Comparison of ENCODE assay signal across 1 cellular context in genomic region chr1:77759090-77760028, GRCh38.
TF ChIP-seq lines count a peak whose summit lies in the region.

Gene USP33, minus strand, starts transcription at chr1:77759852. Its CDS starts 18,155 bp downstream, at chr1:77741697.

TF ChIP-seq in K562, 482 proteins besides CTCF, POLR2A, EP300 and RAD21 (continued from another document and continues in another):
- TF ChIP-seq AFF4 (CRISPR knock-in tag; IDR thresholded peaks at IDR 0.05) (no peak), NFE2L1 (tag; IDR thresholded peaks at IDR 0.05; ENCODE audit: borderline replicate concordance, low read depth) (no peak), ARID2 (IDR thresholded peaks at IDR 0.05) (no peak), MAZ (CRISPR knock-in tag; conservative IDR thresholded peaks at IDR 0.05 in 1 of 2, IDR thresholded peaks at IDR 0.05 in 1 of 2) (peak; percentile 48 to 85; a peak in 3 of 4 replicates), MXI1 (IDR thresholded peaks at IDR 0.05; ENCODE audit: low read depth, low read length) (no peak; the same call in 1 of the 2 replicates), EHMT2 (IDR thresholded peaks at IDR 0.05) (no peak), ZNF324 (CRISPR knock-in tag; IDR thresholded peaks at IDR 0.05) (no peak), KLF13 (tag; IDR thresholded peaks at IDR 0.05; ENCODE audit: borderline replicate concordance, low read depth) (peak; percentile 26; the same call in 1 of the 2 replicates), SNIP1 (IDR thresholded peaks at IDR 0.05; ENCODE audit: low read depth) (no peak), ZBTB40 (IDR thresholded peaks at IDR 0.05) (peak; percentile 93), ZBTB40 (CRISPR knock-in tag; IDR thresholded peaks at IDR 0.05) (no peak), THRAP3 (IDR thresholded peaks at IDR 0.05; ENCODE audit: borderline replicate concordance) (no peak), MEF2D (tag; conservative IDR thresholded peaks at IDR 0.05; ENCODE audit: low read depth) (no peak), ATF2 (CRISPR knock-in tag; IDR thresholded peaks at IDR 0.05) (no peak), GTF2A2 (tag; IDR thresholded peaks at IDR 0.05) (no peak), NFATC3 (IDR thresholded peaks at IDR 0.05) (no peak), POLR2H (tag; IDR thresholded peaks at IDR 0.05; ENCODE audit: low read depth) (no peak), NFIC (IDR thresholded peaks at IDR 0.05) (peak; percentile 44; the same call in 1 of the 2 replicates), RBM34 (IDR thresholded peaks at IDR 0.05; ENCODE audit: borderline replicate concordance, insufficient read depth, low read length) (peak; percentile 97), ZNF551 (CRISPR knock-in tag; IDR thresholded peaks at IDR 0.05) (no peak), PRPF4 (IDR thresholded peaks at IDR 0.05; ENCODE audit: insufficient read depth, low read depth, low read length, poor library complexity, severe bottlenecking) (peak; percentile 24), RFX7 (CRISPR knock-in tag; IDR thresholded peaks at IDR 0.05) (no peak), CEBPG (CRISPR knock-in tag; IDR thresholded peaks at IDR 0.05) (no peak), CEBPG (tag; conservative IDR thresholded peaks at IDR 0.05 in 1 of 2, IDR thresholded peaks at IDR 0.05 in 1 of 2) (no peak), SREBF2 (CRISPR knock-in tag; IDR thresholded peaks at IDR 0.05) (no peak), MNT (conservative IDR thresholded peaks at IDR 0.05) (peak; percentile 40 to 72; a peak in 2 of 4 replicates), PYGO2 (tag; IDR thresholded peaks at IDR 0.05) (no peak), REST (CRISPR knock-in tag; IDR thresholded peaks at IDR 0.05; ENCODE audit: low read depth) (no peak)
- TF ChIP-seq, protein P1, sequence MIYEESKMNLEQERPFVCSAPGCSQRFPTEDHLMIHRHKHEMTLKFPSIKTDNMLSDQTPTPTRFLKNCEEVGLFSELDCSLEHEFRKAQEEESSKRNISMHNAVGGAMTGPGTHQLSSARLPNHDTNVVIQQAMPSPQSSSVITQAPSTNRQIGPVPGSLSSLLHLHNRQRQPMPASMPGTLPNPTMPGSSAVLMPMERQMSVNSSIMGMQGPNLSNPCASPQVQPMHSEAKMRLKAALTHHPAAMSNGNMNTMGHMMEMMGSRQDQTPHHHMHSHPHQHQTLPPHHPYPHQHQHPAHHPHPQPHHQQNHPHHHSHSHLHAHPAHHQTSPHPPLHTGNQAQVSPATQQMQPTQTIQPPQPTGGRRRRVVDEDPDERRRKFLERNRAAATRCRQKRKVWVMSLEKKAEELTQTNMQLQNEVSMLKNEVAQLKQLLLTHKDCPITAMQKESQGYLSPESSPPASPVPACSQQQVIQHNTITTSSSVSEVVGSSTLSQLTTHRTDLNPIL (CRISPR knock-in tag; IDR thresholded peaks at IDR 0.05) = no peak
- TF ChIP-seq, protein P2, sequence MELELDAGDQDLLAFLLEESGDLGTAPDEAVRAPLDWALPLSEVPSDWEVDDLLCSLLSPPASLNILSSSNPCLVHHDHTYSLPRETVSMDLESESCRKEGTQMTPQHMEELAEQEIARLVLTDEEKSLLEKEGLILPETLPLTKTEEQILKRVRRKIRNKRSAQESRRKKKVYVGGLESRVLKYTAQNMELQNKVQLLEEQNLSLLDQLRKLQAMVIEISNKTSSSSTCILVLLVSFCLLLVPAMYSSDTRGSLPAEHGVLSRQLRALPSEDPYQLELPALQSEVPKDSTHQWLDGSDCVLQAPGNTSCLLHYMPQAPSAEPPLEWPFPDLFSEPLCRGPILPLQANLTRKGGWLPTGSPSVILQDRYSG (tag; conservative IDR thresholded peaks at IDR 0.05; ENCODE audit: low read depth) = no peak
- TF ChIP-seq, protein P3, sequence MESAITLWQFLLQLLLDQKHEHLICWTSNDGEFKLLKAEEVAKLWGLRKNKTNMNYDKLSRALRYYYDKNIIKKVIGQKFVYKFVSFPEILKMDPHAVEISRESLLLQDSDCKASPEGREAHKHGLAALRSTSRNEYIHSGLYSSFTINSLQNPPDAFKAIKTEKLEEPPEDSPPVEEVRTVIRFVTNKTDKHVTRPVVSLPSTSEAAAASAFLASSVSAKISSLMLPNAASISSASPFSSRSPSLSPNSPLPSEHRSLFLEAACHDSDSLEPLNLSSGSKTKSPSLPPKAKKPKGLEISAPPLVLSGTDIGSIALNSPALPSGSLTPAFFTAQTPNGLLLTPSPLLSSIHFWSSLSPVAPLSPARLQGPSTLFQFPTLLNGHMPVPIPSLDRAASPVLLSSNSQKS (CRISPR knock-in tag; IDR thresholded peaks at IDR 0.05) = no peak
- TF ChIP-seq, protein P4, sequence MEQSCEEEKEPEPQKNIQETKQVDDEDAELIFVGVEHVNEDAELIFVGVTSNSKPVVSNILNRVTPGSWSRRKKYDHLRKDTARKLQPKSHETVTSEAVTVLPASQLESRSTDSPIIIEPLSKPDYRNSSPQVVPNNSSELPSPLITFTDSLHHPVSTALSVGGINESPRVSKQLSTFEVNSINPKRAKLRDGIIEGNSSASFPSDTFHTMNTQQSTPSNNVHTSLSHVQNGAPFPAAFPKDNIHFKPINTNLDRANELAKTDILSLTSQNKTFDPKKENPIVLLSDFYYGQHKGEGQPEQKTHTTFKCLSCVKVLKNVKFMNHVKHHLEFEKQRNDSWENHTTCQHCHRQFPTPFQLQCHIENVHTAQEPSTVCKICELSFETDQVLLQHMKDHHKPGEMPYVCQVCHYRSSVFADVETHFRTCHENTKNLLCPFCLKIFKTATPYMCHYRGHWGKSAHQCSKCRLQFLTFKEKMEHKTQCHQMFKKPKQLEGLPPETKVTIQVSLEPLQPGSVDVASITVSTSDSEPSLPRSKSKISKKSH (CRISPR knock-in tag; IDR thresholded peaks at IDR 0.05) = no peak
